ENCODE assay signal across 6 cellular contexts in the genomic region with DNA sequence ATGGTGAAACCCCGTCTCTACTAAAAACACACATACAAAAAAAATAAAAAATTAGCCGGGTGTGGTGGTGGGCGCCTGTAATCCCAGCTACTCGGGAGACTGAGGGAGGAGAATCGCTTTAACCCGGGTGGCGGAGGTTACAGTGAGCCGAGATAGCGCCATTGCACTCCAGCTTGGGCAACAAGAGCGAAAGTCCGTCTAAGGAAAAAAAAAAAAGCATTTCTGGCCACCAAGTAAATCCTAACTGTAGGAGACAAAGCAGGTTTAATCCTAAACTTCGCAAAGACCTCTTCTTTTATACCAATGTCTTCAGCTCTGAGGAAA. TPM values are rescaled to one million over a fixed set of nuclear protein-coding genes. Genes with fewer than 3 reads are reported as not detected.
DNase-seq lines count a peak whose midpoint lies in the region; ATAC-seq and TF ChIP-seq lines count a peak whose summit lies in the region.
"Not testable (repeated sequence)": the region's sequence is repeated elsewhere in the genome, so short reads cannot be mapped to it uniquely, and the experiment has no call there.

No MANE protein-coding gene starts in this region.

- H3K27me3 Mint-ChIP-seq in activated T-helper 1 cell treated with anti-CD3 and anti-CD28 coated beads, Interleukin-12 subunit alpha, Interleukin-12 subunit beta, Interleukin-2, Interleukin-4 antibody, amounts not matched to agents 30 ng/mL and 10 ng/mL and 1 ng/mL, durations not matched to agents 14 hours and 24 hours and 36 hours (ENCODE audit: insufficient read depth); endodermal cell (ENCODE audit: insufficient read depth): not testable (repeated sequence)

- 88 to 92% methylated on average over 10 to 12 of the region's 12 CpGs for WGBS in endodermal cell (ENCODE audit: insufficient coverage in 1 of 2, insufficient read length in 1 of 2), 2 experiments

- peak overlapping the region; percentile 63 to 83 (median 70) for H3K4me3 ChIP-seq in BLaER1 treated with 17β-estradiol and CSF1 and Interleukin-3, amounts not matched to agents 10 nM and 100 nM
- peak overlapping the region; percentile 76 for H3K4me3 ChIP-seq in MG63
- H3K4me3 ChIP-seq in endodermal cell (ENCODE audit: low read length): peak overlapping the region; percentile 98
- peak overlapping the region; percentile 82 for H3K4me3 ChIP-seq in lower lobe of right lung
- peak overlapping the region; percentile 90 for H3K4me3 ChIP-seq in skeletal muscle satellite cell (ENCODE audit: low read length)

- not testable (repeated sequence) for ATAC-seq in lower lobe of right lung

- H3K4me1 Mint-ChIP-seq in activated T-helper 1 cell treated with anti-CD3 and anti-CD28 coated beads, Interleukin-12 subunit alpha, Interleukin-12 subunit beta, Interleukin-2, Interleukin-4 antibody, amounts not matched to agents 30 ng/mL and 10 ng/mL and 1 ng/mL, durations not matched to agents 14 hours and 24 hours and 36 hours (ENCODE audit: low read depth): peaks cover 36% of the 10 kb centered on the region
- H3K4me1 Mint-ChIP-seq in endodermal cell: peaks cover 11% of the 10 kb centered on the region

- not testable (repeated sequence) for H3K36me3 Mint-ChIP-seq in activated T-helper 1 cell treated with anti-CD3 and anti-CD28 coated beads, Interleukin-12 subunit alpha, Interleukin-12 subunit beta, Interleukin-2, Interleukin-4 antibody, amounts not matched to agents 30 ng/mL and 10 ng/mL and 1 ng/mL, durations not matched to agents 14 hours and 24 hours and 36 hours (ENCODE audit: low read depth)
- peaks cover 36% of the 10 kb centered on the region for H3K36me3 Mint-ChIP-seq in endodermal cell (ENCODE audit: low read depth)

- peaks cover 44 to 57% (median 47%) of the 10 kb centered on the region in 10 experiments for H3K4me1 ChIP-seq in BLaER1 treated with 17β-estradiol and CSF1 and Interleukin-3, amounts not matched to agents 10 nM and 100 nM
- not testable (repeated sequence) for H3K4me1 ChIP-seq in endodermal cell (ENCODE audit: control insufficient read depth, insufficient read depth, low read length)
- H3K4me1 ChIP-seq in lower lobe of right lung (peaks cover 34% of the 10 kb centered on the region), skeletal muscle satellite cell (ENCODE audit: control insufficient read depth, insufficient read depth, low read length) (peaks cover 12% of the 10 kb centered on the region)

- not testable (repeated sequence) for DNase-seq in MG63; activated T-helper 1 cell treated with anti-CD3 and anti-CD28 coated beads, Interleukin-12 subunit alpha, Interleukin-12 subunit beta, Interleukin-2, Interleukin-4 antibody, amounts not matched to agents 30 ng/mL and 10 ng/mL and 1 ng/mL, durations not matched to agents 14 hours and 24 hours and 36 hours (ENCODE audit: low spot score); endodermal cell; lower lobe of right lung

- peak overlapping the region; percentile 94 for H3K4me3 Mint-ChIP-seq in activated T-helper 1 cell treated with anti-CD3 and anti-CD28 coated beads, Interleukin-12 subunit alpha, Interleukin-12 subunit beta, Interleukin-2, Interleukin-4 antibody, amounts not matched to agents 30 ng/mL and 10 ng/mL and 1 ng/mL, durations not matched to agents 14 hours and 24 hours and 36 hours
- peak overlapping the region; percentile 98 for H3K4me3 Mint-ChIP-seq in endodermal cell

- H3K9ac ChIP-seq in BLaER1 treated with 17β-estradiol and CSF1 and Interleukin-3, amounts not matched to agents 10 nM and 100 nM: peak overlapping the region; percentile 83 to 95 (median 90)
- peak overlapping the region; percentile 73 for H3K9ac ChIP-seq in endodermal cell (ENCODE audit: extremely low read depth, low read length, poor library complexity, severe bottlenecking)
- H3K9ac ChIP-seq in skeletal muscle satellite cell (ENCODE audit: low read depth, low read length): peak overlapping the region; percentile 82

- intact Hi-C loops in activated T-helper 1 cell treated with anti-CD3 and anti-CD28 coated beads, Interleukin-12 subunit alpha, Interleukin-12 subunit beta, Interleukin-2, Interleukin-4 antibody, amounts not matched to agents 30 ng/mL and 10 ng/mL and 1 ng/mL, durations not matched to agents 14 hours and 24 hours and 36 hours (cut with micrococcal nuclease): loop anchor here (2.0 kb wide), 1 partner anchor 56 kb away; a partner anchor contains a TSS
- intact Hi-C loops in lower lobe of right lung (cut with DNase I): not testable (repeated sequence)

- not testable (repeated sequence) for H3K9me3 Mint-ChIP-seq in activated T-helper 1 cell treated with anti-CD3 and anti-CD28 coated beads, Interleukin-12 subunit alpha, Interleukin-12 subunit beta, Interleukin-2, Interleukin-4 antibody, amounts not matched to agents 30 ng/mL and 10 ng/mL and 1 ng/mL, durations not matched to agents 14 hours and 24 hours and 36 hours; endodermal cell

- not testable (repeated sequence) for H3K9me3 ChIP-seq in BLaER1 treated with 17β-estradiol and CSF1 and Interleukin-3, amounts not matched to agents 10 nM and 100 nM (replicated peaks in 1 of 11); MG63; endodermal cell (ENCODE audit: control insufficient read depth, low read length); lower lobe of right lung; skeletal muscle satellite cell (replicated peaks; ENCODE audit: low read length)

- H3K27ac ChIP-seq in BLaER1 treated with 17β-estradiol and CSF1 and Interleukin-3, amounts not matched to agents 10 nM and 100 nM: peak overlapping the region in 8 of 11 experiments; percentile 57 to 93 (median 88); a peak in 14 of 22 replicates
- H3K27ac ChIP-seq in endodermal cell (ENCODE audit: low read depth, low read length): not testable (repeated sequence)
- H3K27ac ChIP-seq in lower lobe of right lung: peak overlapping the region; percentile 85

- peak overlapping the region; percentile 88 to 98 (median 95) for H3K4me2 ChIP-seq in BLaER1 treated with 17β-estradiol and CSF1 and Interleukin-3, amounts not matched to agents 10 nM and 100 nM
- peak overlapping the region; percentile 89 for H3K4me2 ChIP-seq in skeletal muscle satellite cell (ENCODE audit: low read length)

- peaks cover 0 to 31% (median 4%) of the 10 kb centered on the region in 11 experiments; a peak in 8 of 22 replicates for H4K20me1 ChIP-seq in BLaER1 treated with 17β-estradiol and CSF1 and Interleukin-3, amounts not matched to agents 10 nM and 100 nM

- not testable (repeated sequence) for TF ChIP-seq CTCF in endodermal cell (conservative IDR thresholded peaks at IDR 0.05); lower lobe of right lung (IDR thresholded peaks at IDR 0.05)

- H3K27me3 ChIP-seq in BLaER1 treated with 17β-estradiol and CSF1 and Interleukin-3, amounts not matched to agents 10 nM and 100 nM; MG63; endodermal cell (ENCODE audit: control insufficient read depth, insufficient read depth, low read length, poor library complexity, severe bottlenecking); lower lobe of right lung (ENCODE audit: low read depth); skeletal muscle satellite cell (ENCODE audit: control insufficient read depth, insufficient read depth, low read length): not testable (repeated sequence)

- H3K27ac Mint-ChIP-seq in activated T-helper 1 cell treated with anti-CD3 and anti-CD28 coated beads, Interleukin-12 subunit alpha, Interleukin-12 subunit beta, Interleukin-2, Interleukin-4 antibody, amounts not matched to agents 30 ng/mL and 10 ng/mL and 1 ng/mL, durations not matched to agents 14 hours and 24 hours and 36 hours: peak overlapping the region; percentile 81
- peak overlapping the region; percentile 98 for H3K27ac Mint-ChIP-seq in endodermal cell

- H3K36me3 ChIP-seq in BLaER1 treated with 17β-estradiol and CSF1 and Interleukin-3, amounts not matched to agents 10 nM and 100 nM: peaks cover 38 to 46% (median 40%) of the 10 kb centered on the region in 11 experiments
- H3K36me3 ChIP-seq in MG63 (peaks cover 24% of the 10 kb centered on the region), endodermal cell (ENCODE audit: control insufficient read depth, insufficient read depth, low read length) (peaks cover 35% of the 10 kb centered on the region), lower lobe of right lung (peaks cover 33% of the 10 kb centered on the region), skeletal muscle satellite cell (ENCODE audit: insufficient read depth, low read length) (peaks cover 17% of the 10 kb centered on the region)

RNA-seq across cellular contexts. Expression of a gene that starts 0.9 kb away (rescaled TPM):
- total RNA-seq in MG63 (2014; rRNA removed; shearing (Covaris generic); ENCODE audit: low replicate concordance): 28.9 and 45.6 TPM in 2 replicates
- total RNA-seq in activated T-helper 1 cell treated with anti-CD3 and anti-CD28 coated beads, Interleukin-12 subunit alpha, Interleukin-12 subunit beta, Interleukin-2, Interleukin-4 antibody, amounts not matched to agents 30 ng/mL and 10 ng/mL and 1 ng/mL, durations not matched to agents 14 hours and 24 hours and 36 hours: 26.2 and 28.3 TPM in 2 replicates
- total RNA-seq in endodermal cell (10 to 100 TPM; 74.5 to 89.5 TPM), lower lobe of right lung (62.2 TPM)
- 41.7 TPM for polyA plus RNA-seq in endodermal cell (2013, experiment 1 of 2)
- 37.9 TPM for polyA plus RNA-seq in endodermal cell (2013, experiment 2 of 2)
- 33.0 and 38.9 TPM in 2 replicates for total RNA-seq in skeletal muscle satellite cell (2012; rRNA removed)

RNA-seq across cellular contexts. Expression of a gene that starts 17.0 kb away (rescaled TPM):
- not detected in 2 replicates for total RNA-seq in MG63 (2014; rRNA removed; shearing (Covaris generic); ENCODE audit: low replicate concordance)
- total RNA-seq in activated T-helper 1 cell treated with anti-CD3 and anti-CD28 coated beads, Interleukin-12 subunit alpha, Interleukin-12 subunit beta, Interleukin-2, Interleukin-4 antibody, amounts not matched to agents 30 ng/mL and 10 ng/mL and 1 ng/mL, durations not matched to agents 14 hours and 24 hours and 36 hours: 86.1 and 89.6 TPM in 2 replicates
- total RNA-seq in endodermal cell: 100 to 1,000 TPM in 1 of 2 donors, 10 to 100 TPM in 1; 80.4 to 146 TPM
- polyA plus RNA-seq in endodermal cell (2013, experiment 1 of 2): 60.6 TPM
- polyA plus RNA-seq in endodermal cell (2013, experiment 2 of 2): 58.9 TPM
- 272 TPM for total RNA-seq in lower lobe of right lung
- total RNA-seq in skeletal muscle satellite cell (2012; rRNA removed): 2.8 TPM in 1 of 2 replicates, not detected in the other

RNA-seq across cellular contexts. Expression of a gene that starts 21.4 kb away (rescaled TPM):
- 116 and 137 TPM in 2 replicates for total RNA-seq in MG63 (2014; rRNA removed; shearing (Covaris generic); ENCODE audit: low replicate concordance)
- 461 and 480 TPM in 2 replicates for total RNA-seq in activated T-helper 1 cell treated with anti-CD3 and anti-CD28 coated beads, Interleukin-12 subunit alpha, Interleukin-12 subunit beta, Interleukin-2, Interleukin-4 antibody, amounts not matched to agents 30 ng/mL and 10 ng/mL and 1 ng/mL, durations not matched to agents 14 hours and 24 hours and 36 hours
- 100 to 1,000 TPM; 171 to 267 TPM for total RNA-seq in endodermal cell
- polyA plus RNA-seq in endodermal cell (2013, experiment 1 of 2): 270 TPM
- polyA plus RNA-seq in endodermal cell (2013, experiment 2 of 2): 200 TPM
- total RNA-seq in lower lobe of right lung: 183 TPM
- 104 and 107 TPM in 2 replicates for total RNA-seq in skeletal muscle satellite cell (2012; rRNA removed)

RNA-seq across cellular contexts. Expression of a gene that starts 23.9 kb away (rescaled TPM):
- total RNA-seq in MG63 (2014; rRNA removed; shearing (Covaris generic); ENCODE audit: low replicate concordance): 8.3 and 76.7 TPM in 2 replicates
- 31.7 and 40.0 TPM in 2 replicates for total RNA-seq in activated T-helper 1 cell treated with anti-CD3 and anti-CD28 coated beads, Interleukin-12 subunit alpha, Interleukin-12 subunit beta, Interleukin-2, Interleukin-4 antibody, amounts not matched to agents 30 ng/mL and 10 ng/mL and 1 ng/mL, durations not matched to agents 14 hours and 24 hours and 36 hours
- 10 to 100 TPM in 1 of 2 donors, 1 to 10 TPM in 1; 6.3 to 13.9 TPM for total RNA-seq in endodermal cell
- 13.7 TPM for polyA plus RNA-seq in endodermal cell (2013, experiment 1 of 2)
- 17.3 TPM for polyA plus RNA-seq in endodermal cell (2013, experiment 2 of 2)
- total RNA-seq in lower lobe of right lung: 87.0 TPM
- total RNA-seq in skeletal muscle satellite cell (2012; rRNA removed): 10.6 and 38.0 TPM in 2 replicates

RNA-seq across cellular contexts. Expression of a gene that starts 35.2 kb away (rescaled TPM):
- 167 and 209 TPM in 2 replicates for total RNA-seq in MG63 (2014; rRNA removed; shearing (Covaris generic); ENCODE audit: low replicate concordance)
- total RNA-seq in activated T-helper 1 cell treated with anti-CD3 and anti-CD28 coated beads, Interleukin-12 subunit alpha, Interleukin-12 subunit beta, Interleukin-2, Interleukin-4 antibody, amounts not matched to agents 30 ng/mL and 10 ng/mL and 1 ng/mL, durations not matched to agents 14 hours and 24 hours and 36 hours: 111 and 116 TPM in 2 replicates
- total RNA-seq in endodermal cell (100 to 1,000 TPM; 113 to 118 TPM), lower lobe of right lung (89.8 TPM)
- polyA plus RNA-seq in endodermal cell (2013, experiment 1 of 2): 117 TPM
- 122 TPM for polyA plus RNA-seq in endodermal cell (2013, experiment 2 of 2)
- total RNA-seq in skeletal muscle satellite cell (2012; rRNA removed): 172 and 235 TPM in 2 replicates

Comparison
In these comparisons a context has a peak if more than half of its experiments do, and no peak if none do; other contexts are left out.
1. RNA of a gene that starts 17.0 kb away (total RNA-seq): 272 TPM in lower lobe of right lung (single experiment), 80.4 to 146 TPM in endodermal cell and 86.1 to 89.6 TPM in activated T-helper 1 cell treated with anti-CD3 and anti-CD28 coated beads, Interleukin-12 subunit alpha, Interleukin-12 subunit beta, Interleukin-2, Interleukin-4 antibody, amounts not matched to agents 30 ng/mL and 10 ng/mL and 1 ng/mL, durations not matched to agents 14 hours and 24 hours and 36 hours; not detected in MG63; every median in the first group is over 10 times any median in the second.
2. Peak in every context shown above with its lines, with median percentiles within 50 percentile points of each other: H3K4me3 ChIP-seq and H3K9ac ChIP-seq.